Comparison of ENCODE assay signal across 18 cellular contexts in the genomic region with DNA sequence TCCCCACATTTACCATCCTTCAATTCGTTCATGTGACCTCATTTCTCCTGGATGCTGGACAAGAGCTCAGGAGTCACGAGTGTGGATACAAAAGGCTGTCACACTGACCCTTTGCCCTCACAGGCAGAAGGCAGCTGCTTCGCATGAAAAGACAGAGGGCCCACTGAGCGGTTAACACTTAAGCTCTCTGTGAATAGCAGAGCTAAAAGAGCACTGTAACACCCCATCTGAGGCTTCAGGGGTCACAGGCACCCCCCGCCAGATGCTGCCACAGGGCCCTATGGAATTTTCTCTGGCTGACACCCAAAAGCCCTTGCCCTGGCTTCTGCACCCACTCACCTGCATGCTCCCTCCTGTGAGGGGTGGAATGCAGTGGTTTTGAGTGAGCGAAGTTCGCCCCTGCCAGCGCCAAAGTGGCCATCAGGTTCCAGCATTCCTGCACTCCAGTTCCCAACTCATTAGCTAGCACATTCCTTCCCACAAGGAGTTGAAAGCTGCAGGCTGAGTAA.
DNase-seq lines count a peak whose midpoint lies in the region; ATAC-seq and TF ChIP-seq lines count a peak whose summit lies in the region.
"Had no signal": no experiment of that assay in that cellular context is flagged by ENCODE, and none has a peak within 500 bp of the region (broad histone marks: within the 10 kb centered on the region; RNA-seq: fewer than 3 reads in every experiment).

No MANE protein-coding gene starts in this region.

- H3K79me2 ChIP-seq in GM23338 (replicated peaks; ENCODE audit: insufficient read depth) (no peaks in the 10 kb centered on the region), neural progenitor cell (ENCODE audit: low read depth) (no peaks in the 10 kb centered on the region)

- H3K36me3 ChIP-seq in GM23338 (ENCODE audit: insufficient read depth) (no peaks in the 10 kb centered on the region), neural progenitor cell (no peaks in the 10 kb centered on the region)

- H4K20me1 ChIP-seq in GM23338 (replicated peaks; ENCODE audit: insufficient read depth) (no peaks in the 10 kb centered on the region), neural progenitor cell (ENCODE audit: low read depth) (no peaks in the 10 kb centered on the region)

- H3K9ac ChIP-seq in neural progenitor cell, result no peak overlapping the region
- H3K9ac ChIP-seq: GM23248 had no signal

- H3K9me2 ChIP-seq in GM23338 (ENCODE audit: insufficient read depth), result 0 out of 2 replicates have a peak, but pooled peaks cover 3% of the 10 kb centered on the region

- H3K4me1 ChIP-seq in GM23338 (ENCODE audit: insufficient read depth) (peaks cover 16% of the 10 kb centered on the region), neural progenitor cell (peaks cover 22% of the 10 kb centered on the region)

- TF ChIP-seq CTCF in GM23338 (conservative IDR thresholded peaks at IDR 0.05; ENCODE audit: low read depth in 2 of 2), result no peak
- no peak for TF ChIP-seq CTCF in astrocyte of the spinal cord (IDR thresholded peaks at IDR 0.05; ENCODE audit: low read depth, low read length)
- no peak for TF ChIP-seq CTCF in neural progenitor cell (IDR thresholded peaks at IDR 0.05)

- no peak overlapping the region for H3K4me3 ChIP-seq in GM23338
- no peak overlapping the region for H3K4me3 ChIP-seq in astrocyte of the spinal cord (ENCODE audit: low read depth, low read length)
- no peak overlapping the region for H3K4me3 ChIP-seq in neural progenitor cell
- H3K4me3 ChIP-seq: GM23248, skin epidermis had no signal

- H3K27ac ChIP-seq in GM23338 (ENCODE audit: low read depth), result peak overlapping the region; percentile 71
- peak overlapping the region; percentile 93 for H3K27ac ChIP-seq in neural progenitor cell
- H3K27ac ChIP-seq: GM23248 had no signal

- H3K27me3 ChIP-seq in GM23338 (ENCODE audit: insufficient read depth) (no peaks in the 10 kb centered on the region), neural progenitor cell (no peaks in the 10 kb centered on the region)
- H3K27me3 ChIP-seq: foreskin keratinocyte had no signal

- H3F3A ChIP-seq in GM23338 (replicated peaks; ENCODE audit: low read depth), result no peaks in the 10 kb centered on the region
- H3F3A ChIP-seq in neural progenitor cell (ENCODE audit: low read depth), result peaks cover 18% of the 10 kb centered on the region

- H3K36me3 Mint-ChIP-seq in GM23338 (ENCODE audit: low read depth) (no peaks in the 10 kb centered on the region), neural progenitor cell (no peaks in the 10 kb centered on the region)
- H3K36me3 Mint-ChIP-seq: naive thymus-derived CD4-positive, alpha-beta T cell had no signal

- H3K27me3 Mint-ChIP-seq in GM23338 (ENCODE audit: insufficient read depth, low read depth, poor library complexity), result peaks cover 2% of the 10 kb centered on the region
- no peaks in the 10 kb centered on the region for H3K27me3 Mint-ChIP-seq in neural progenitor cell (ENCODE audit: insufficient read depth, low read depth)
- H3K27me3 Mint-ChIP-seq: activated B cell treated with CpG ODN at 0.5 μM for 24 hours had no signal

- no peaks in the 10 kb centered on the region for H3K9me3 ChIP-seq in neural progenitor cell (ENCODE audit: low read depth)

- DNase-seq in GM23338 (ENCODE audit: low spot score) (peak; percentile 69), astrocyte of the spinal cord (ENCODE audit: low read depth, low spot score) (peak; percentile 32), iPS-NIHi11 (ENCODE audit: low spot score) (peak; percentile 25), neural progenitor cell (ENCODE audit: low spot score) (peak; percentile 84), NCI-H510A treated with DMSO at 0.1 percent for 48 hours (lab: John Stamatoyannopoulos, UW) (no peak), RPMI8226 (no peak), NCI-H524 (lab: John Stamatoyannopoulos, UW) (no peak)
- DNase-seq: activated B cell treated with CpG ODN at 0.5 μM for 24 hours; activated effector memory CD4-positive, alpha-beta T cell treated with anti-CD3 and anti-CD28 coated beads, Interleukin-2, amount 50 U/mL, for 16 hours; effector CD8-positive, alpha-beta T cell; foreskin keratinocyte; GM23248; naive thymus-derived CD4-positive, alpha-beta T cell; NCI-H1048; NCI-H2227 treated with DMSO at 0.1 percent for 48 hours; SW 1271 had no signal

- H3K4me1 Mint-ChIP-seq in GM23338 (peaks cover 35% of the 10 kb centered on the region), neural progenitor cell (peaks cover 16% of the 10 kb centered on the region)
- H3K4me1 Mint-ChIP-seq: activated B cell treated with CpG ODN at 0.5 μM for 24 hours had no signal

- ATAC-seq in GM23338, result peak; percentile 90
- no peak for ATAC-seq in GM21717 (IDR thresholded peaks at IDR 0.05; ENCODE audit: unreplicated experiment)
- ATAC-seq: foreskin keratinocyte; naive thymus-derived CD4-positive, alpha-beta T cell had no signal

- in situ Hi-C loops in astrocyte of the spinal cord (cut with HindIII; ENCODE audit: low sequenced_read_pairs), result no loop called here

- H2AFZ ChIP-seq in GM23338, result peak overlapping the region; percentile 24; the same call in 1 of the 2 replicates
- H2AFZ ChIP-seq in neural progenitor cell (replicated peaks), result no peak overlapping the region
- H2AFZ ChIP-seq: GM23248 had no signal

- H3K4me3 Mint-ChIP-seq in GM23338, result no peak overlapping the region
- H3K4me3 Mint-ChIP-seq in neural progenitor cell, result no peak overlapping the region
- H3K4me3 Mint-ChIP-seq: activated B cell treated with CpG ODN at 0.5 μM for 24 hours; naive thymus-derived CD4-positive, alpha-beta T cell had no signal

- H3K4me2 ChIP-seq in GM23338, result 0 out of 2 replicates have a peak overlapping the region, but pooled peaks have one; percentile 36
- H3K4me2 ChIP-seq in neural progenitor cell, result peak overlapping the region; percentile 29

- no peaks in the 10 kb centered on the region; the same call in 2 of the 3 replicates for H3K9me3 Mint-ChIP-seq in GM23338
- peaks cover 16% of the 10 kb centered on the region for H3K9me3 Mint-ChIP-seq in neural progenitor cell
- H3K9me3 Mint-ChIP-seq: activated B cell treated with CpG ODN at 0.5 μM for 24 hours; naive thymus-derived CD4-positive, alpha-beta T cell had no signal

- no peak overlapping the region; the same call in 1 of the 2 replicates for H3K27ac Mint-ChIP-seq in GM23338
- H3K27ac Mint-ChIP-seq in neural progenitor cell, result peak overlapping the region; percentile 42
- H3K27ac Mint-ChIP-seq: activated B cell treated with CpG ODN at 0.5 μM for 24 hours; naive thymus-derived CD4-positive, alpha-beta T cell had no signal

TF ChIP-seq in GM23338, 12 proteins besides CTCF, POLR2A, EP300 and RAD21 (continues in another document):
- TF ChIP-seq JUNB (IDR thresholded peaks at IDR 0.05; ENCODE audit: unreplicated experiment) (no peak), EZH2 (IDR thresholded peaks at IDR 0.05; ENCODE audit: low read depth, unreplicated experiment) (no peak)

Comparison
In these comparisons a context has a peak if more than half of its experiments do, and no peak if none do; other contexts are left out.
1. DNase-seq: peak in GM23338 (single experiment), astrocyte of the spinal cord (single experiment), iPS-NIHi11 (single experiment) and neural progenitor cell (single experiment); none in NCI-H510A treated with DMSO at 0.1 percent for 48 hours (single experiment), RPMI8226 (single experiment) and NCI-H524 (0 of 2).